22 cellular contexts compared by ENCODE assay signal in the genomic region with DNA sequence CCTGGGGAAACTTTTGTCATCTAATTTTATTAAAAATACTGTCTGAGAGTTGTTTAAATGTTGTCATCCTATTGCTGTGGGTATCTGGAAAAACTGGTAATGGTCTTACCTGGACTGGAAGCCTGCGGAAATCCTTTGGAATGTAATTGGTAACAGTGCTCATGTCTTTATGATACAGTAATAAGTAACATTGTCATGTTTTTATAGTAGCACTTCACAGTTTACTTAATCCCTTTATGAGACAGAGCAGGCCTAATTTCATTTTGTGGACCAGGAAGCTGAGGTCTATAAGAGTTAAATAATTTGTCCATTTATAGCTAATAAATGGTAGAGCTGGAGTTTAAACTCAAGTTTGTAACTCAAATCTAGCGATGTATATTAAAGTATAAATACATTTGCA.
"Had no signal": no experiment of that assay in that cellular context is flagged by ENCODE, and none has a peak within 500 bp of the region (broad histone marks: within the 10 kb centered on the region; RNA-seq: fewer than 3 reads in every experiment).

No MANE protein-coding gene starts in this region.

- H3K4me1 ChIP-seq: adrenal gland, SJSA1 had no signal

- ATAC-seq: activated CD8-positive, alpha-beta T cell treated with anti-CD3 and anti-CD28 coated beads, Interleukin-2, amount 10 ng/mL, durations not matched to agents 7 days and 5 days; Panc1; WTC11 had no signal

- H3K36me3 ChIP-seq: adrenal gland, SJSA1 had no signal

- H3K36me3 Mint-ChIP-seq: activated naive CD8-positive, alpha-beta T cell treated with anti-CD3 and anti-CD28 coated beads, Interleukin-2, amount 10 ng/mL, durations not matched to agents 7 days and 5 days had no signal

- H3K4me1 Mint-ChIP-seq: activated naive CD8-positive, alpha-beta T cell treated with anti-CD3 and anti-CD28 coated beads, Interleukin-2, amount 10 ng/mL, durations not matched to agents 7 days and 5 days had no signal

- H3K4me3 Mint-ChIP-seq: activated CD8-positive, alpha-beta T cell treated with anti-CD3 and anti-CD28 coated beads, Interleukin-2, amount 10 ng/mL, durations not matched to agents 7 days and 5 days; activated naive CD8-positive, alpha-beta T cell treated with anti-CD3 and anti-CD28 coated beads, Interleukin-2, amount 10 ng/mL, durations not matched to agents 7 days and 5 days; T-helper 1 cell treated with Interleukin-12 subunit alpha and Interleukin-12 subunit beta and Interleukin-4 antibody, amounts not matched to agents 30 μg/mL and 1 μg/mL, for 36 hours; WTC11 had no signal

- H3K9me3 Mint-ChIP-seq: activated naive CD8-positive, alpha-beta T cell treated with anti-CD3 and anti-CD28 coated beads, Interleukin-2, amount 10 ng/mL, durations not matched to agents 7 days and 5 days; T-helper 1 cell treated with Interleukin-12 subunit alpha and Interleukin-12 subunit beta and Interleukin-4 antibody, amounts not matched to agents 30 μg/mL and 1 μg/mL, for 36 hours had no signal

- H3K27ac Mint-ChIP-seq: activated CD8-positive, alpha-beta T cell treated with anti-CD3 and anti-CD28 coated beads, Interleukin-2, amount 10 ng/mL, durations not matched to agents 7 days and 5 days; activated naive CD8-positive, alpha-beta T cell treated with anti-CD3 and anti-CD28 coated beads, Interleukin-2, amount 10 ng/mL, durations not matched to agents 7 days and 5 days; T-helper 1 cell treated with Interleukin-12 subunit alpha and Interleukin-12 subunit beta and Interleukin-4 antibody, amounts not matched to agents 30 μg/mL and 1 μg/mL, for 36 hours; WTC11 had no signal

- H3K27me3 ChIP-seq: adrenal gland, SJSA1 had no signal

- H3K27ac ChIP-seq: adrenal gland, SJSA1 had no signal

- H3K9me3 ChIP-seq: adrenal gland, SJSA1 had no signal

- H3K4me3 ChIP-seq: adrenal gland, SJSA1 had no signal

- DNase-seq: activated CD4-positive, alpha-beta T cell treated with anti-CD3 and anti-CD28 coated beads for 48 hours; activated CD4-positive, alpha-beta T cell treated with anti-CD3 and anti-CD28 coated beads, Interleukin-2, amount 50 U/mL, for 4 hours; activated CD4-positive, CD25-positive, alpha-beta regulatory T cell treated with anti-CD3 and anti-CD28 coated beads, Interleukin-2, amount 50 U/mL, for 72 hours; activated CD8-positive, alpha-beta memory T cell treated with anti-CD3 and anti-CD28 coated beads, Interleukin-2, amount 50 U/mL, for 48 hours; activated CD8-positive, alpha-beta T cell treated with anti-CD3 and anti-CD28 coated beads, Interleukin-2, amount 10 ng/mL, durations not matched to agents 7 days and 5 days; activated naive CD4-positive, alpha-beta T cell treated with anti-CD3 and anti-CD28 coated beads, Interleukin-2, amount 50 U/mL, for 16 hours; activated naive CD8-positive, alpha-beta T cell treated with anti-CD3 and anti-CD28 coated beads, Interleukin-2, amount 10 ng/mL, durations not matched to agents 7 days and 5 days; activated T-cell treated with anti-CD3 and anti-CD28 coated beads, Interleukin-2, amount 50 U/mL, for 1 hour; adrenal gland; MM.1S; NCI-H1105; NCI-H1436; NCI-H345; NCI-H510A; NCI-H526 treated with DMSO at 0.1 percent for 48 hours; NCI-H82; Right ventricle myocardium superior; RPMI8226 had no signal
